Comparison of ENCODE assay signal across 13 cellular contexts in genomic region chr20:35085477-35086225, GRCh38. TPM values are rescaled to one million over a fixed set of nuclear protein-coding genes. Genes with fewer than 3 reads are reported as not detected.
DNase-seq lines count a peak whose midpoint lies in the region; ATAC-seq, FAIRE-seq and TF ChIP-seq lines count a peak whose summit lies in the region.
"Had no signal": no experiment of that assay in that cellular context is flagged by ENCODE, and none has a peak within 500 bp of the region (broad histone marks: within the 10 kb centered on the region; RNA-seq: fewer than 3 reads in every experiment).

No MANE protein-coding gene starts in this region.

- POLR2A ChIA-PET in K562 (lab: Yijun Ruan, JAX), result interaction anchor here (0.6 to 1.1 kb wide), 4 partner anchors 21 to 182 kb away, joined by 3 to 5 read pairs (median 4); no protein-coding TSS in a partner anchor

- H3K27me3 Mint-ChIP-seq in GM23338 (ENCODE audit: insufficient read depth, low read depth, poor library complexity), result peaks cover 1% of the 10 kb centered on the region

- DNase-seq in AML-193 (lab: John Stamatoyannopoulos, UW) (peak; percentile 44 to 55), GM23338 (ENCODE audit: low spot score) (no peak), SIG-M5 treated with dmso at 0.1 percent for 504 hours (lab: John Stamatoyannopoulos, UW; ENCODE audit: unreplicated experiment) (peak; percentile 58), K562 (ENCODE audit: extremely low read depth in 1 of 4, low spot score in 3 of 4) (no peak), NCI-H2107 (lab: John Stamatoyannopoulos, UW) (no peak), RKO (ENCODE audit: low spot score) (no peak), G401 (ENCODE audit: low spot score) (no peak)
- DNase-seq: brain microvascular endothelial cell, DMS53, WERI-Rb-1 had no signal

- no peaks in the 10 kb centered on the region for H3F3A ChIP-seq in GM23338 (replicated peaks; ENCODE audit: low read depth)

- CTCF ChIA-PET in K562 (lab: Yijun Ruan, JAX; ENCODE audit: low intra/inter-chr PET ratio), result no interaction called here

- no peak overlapping the region for H3K27ac Mint-ChIP-seq in GM23338
- H3K27ac Mint-ChIP-seq: nephron had no signal

- H3K9me3 Mint-ChIP-seq in GM23338, result no peaks in the 10 kb centered on the region
- H3K9me3 Mint-ChIP-seq: nephron had no signal

- no peak overlapping the region for H3K9ac ChIP-seq in K562 (ENCODE audit: insufficient read depth in 1 of 2, low read depth in 2 of 2, low read length in 2 of 2)

- TF ChIP-seq CTCF in GM23338 (conservative IDR thresholded peaks at IDR 0.05; ENCODE audit: low read depth in 2 of 2) (no peak), K562 (IDR thresholded peaks at IDR 0.05 in 2 of 3, conservative IDR thresholded peaks at IDR 0.05 in 1 of 3; ENCODE audit: insufficient read depth in 2 of 3, low read depth in 1 of 3, low read length in 3 of 3) (no peak)

- no peaks in the 10 kb centered on the region for H3K9me2 ChIP-seq in GM23338 (ENCODE audit: insufficient read depth)

- H3K4me1 ChIP-seq in GM23338 (ENCODE audit: insufficient read depth) (peaks cover 6% of the 10 kb centered on the region), K562 (replicated peaks in 1 of 2; ENCODE audit: control insufficient read depth in 2 of 2, insufficient read depth in 2 of 2, low read length in 2 of 2) (peaks cover 0 to 1% of the 10 kb centered on the region in 2 experiments; a peak in 2 of 5 replicates)

- no peaks in the 10 kb centered on the region for H3K9me1 ChIP-seq in K562 (ENCODE audit: control insufficient read depth, insufficient read depth, low read length)

- TSS peak; percentile 13 for BruUV-seq in K562 (replicated peaks; lab: Mats Ljungman, UMichigan)

- in situ Hi-C loops in K562 (cut with MboI) (no loop called here), G401 (cut with HindIII; ENCODE audit: low sequenced_read_pairs) (no loop called here)

- H3K36me3 Mint-ChIP-seq in GM23338 (ENCODE audit: low read depth), result peaks cover 15% of the 10 kb centered on the region; the same call in 2 of the 3 replicates

- WGBS in K562 (ENCODE audit: insufficient coverage, low coverage, missing lambda C conversion rate), result 76% methylated on average over 7 of the region's 11 CpGs

- H3K4me3 ChIP-seq in GM23338 (no peak overlapping the region), K562 (no peak overlapping the region)
- H3K4me3 ChIP-seq: SK-N-MC had no signal

- H3K27me3 ChIP-seq in GM23338 (ENCODE audit: insufficient read depth) (no peaks in the 10 kb centered on the region), K562 (ENCODE audit: control insufficient read depth in 2 of 2, insufficient read depth in 2 of 2, low read length in 2 of 2) (no peaks in the 10 kb centered on the region)
- H3K27me3 ChIP-seq: brain microvascular endothelial cell had no signal

- H2AFZ ChIP-seq in GM23338 (no peak overlapping the region), K562 (ENCODE audit: low read depth, low read length) (no peak overlapping the region)

- no peak overlapping the region for H3K4me2 ChIP-seq in GM23338
- H3K4me2 ChIP-seq in K562 (ENCODE audit: insufficient read depth, low read length), result no peak overlapping the region

- H3K36me3 ChIP-seq in GM23338 (ENCODE audit: insufficient read depth) (no peaks in the 10 kb centered on the region), K562 (ENCODE audit: control insufficient read depth, insufficient read depth, low read length) (peaks cover 26% of the 10 kb centered on the region)

- no peak overlapping the region for H3K4me3 Mint-ChIP-seq in GM23338
- H3K4me3 Mint-ChIP-seq: nephron had no signal

- H4K20me1 ChIP-seq in GM23338 (replicated peaks; ENCODE audit: insufficient read depth) (peaks cover 28% of the 10 kb centered on the region; the same call in 1 of the 2 replicates), K562 (replicated peaks; ENCODE audit: control insufficient read depth, insufficient read depth, low read length) (no peaks in the 10 kb centered on the region)

- no peak for TF ChIP-seq POLR2A in K562 (conservative IDR thresholded peaks at IDR 0.05)

- intact Hi-C loops in K562 (cut with micrococcal nuclease), result no loop called here

- peak; percentile 83 for TF ChIP-seq EP300 in K562 (IDR thresholded peaks at IDR 0.05; ENCODE audit: low read length)

- no peak for FAIRE-seq in K562 (lab: Jason Lieb, UNC)

- no peak for TF ChIP-seq RAD21 in K562 (CRISPR knock-in tag; conservative IDR thresholded peaks at IDR 0.05 in 1 of 2, IDR thresholded peaks at IDR 0.05 in 1 of 2)

- no peaks in the 10 kb centered on the region for H3K9me3 ChIP-seq in K562 (replicated peaks; ENCODE audit: control insufficient read depth, insufficient read depth, low read depth, low read length)

- H3K79me2 ChIP-seq in GM23338 (replicated peaks; ENCODE audit: insufficient read depth) (peaks cover 96% of the 10 kb centered on the region), K562 (ENCODE audit: control insufficient read depth, insufficient read depth, low read length) (peaks cover 91% of the 10 kb centered on the region)

- H3K27ac ChIP-seq in GM23338 (ENCODE audit: low read depth) (peak overlapping the region; percentile 45; the same call in 1 of the 2 replicates), K562 (ENCODE audit: extremely low read depth, low read depth, low read length) (peak overlapping the region; percentile 45; the same call in 2 of the 3 replicates)
- H3K27ac ChIP-seq: brain microvascular endothelial cell, WERI-Rb-1 had no signal

- no peak for ATAC-seq in GM23338
- peak; percentile 73 for ATAC-seq in K562
- no peak for ATAC-seq in HG03457 (IDR thresholded peaks at IDR 0.05; ENCODE audit: unreplicated experiment)

- H3K4me1 Mint-ChIP-seq in GM23338, result peaks cover 3% of the 10 kb centered on the region

TF ChIP-seq in GM23338, 12 proteins besides CTCF, POLR2A, EP300 and RAD21 (continues in another document):
- TF ChIP-seq JUNB (IDR thresholded peaks at IDR 0.05; ENCODE audit: unreplicated experiment) (no peak), EZH2phosphoT487 (IDR thresholded peaks at IDR 0.05; ENCODE audit: unreplicated experiment) (no peak)

TF ChIP-seq in K562, 482 proteins besides CTCF, POLR2A, EP300 and RAD21 (continues in another document):
- TF ChIP-seq FOXM1 (IDR thresholded peaks at IDR 0.05; ENCODE audit: low read depth), result peak; percentile 71; the same call in 1 of the 2 replicates
- TF ChIP-seq FOXM1 (CRISPR knock-in tag; IDR thresholded peaks at IDR 0.05; ENCODE audit: low read depth), result no peak
- TF ChIP-seq E2F5 (CRISPR knock-in tag; IDR thresholded peaks at IDR 0.05), result no peak
- TF ChIP-seq, protein P1, sequence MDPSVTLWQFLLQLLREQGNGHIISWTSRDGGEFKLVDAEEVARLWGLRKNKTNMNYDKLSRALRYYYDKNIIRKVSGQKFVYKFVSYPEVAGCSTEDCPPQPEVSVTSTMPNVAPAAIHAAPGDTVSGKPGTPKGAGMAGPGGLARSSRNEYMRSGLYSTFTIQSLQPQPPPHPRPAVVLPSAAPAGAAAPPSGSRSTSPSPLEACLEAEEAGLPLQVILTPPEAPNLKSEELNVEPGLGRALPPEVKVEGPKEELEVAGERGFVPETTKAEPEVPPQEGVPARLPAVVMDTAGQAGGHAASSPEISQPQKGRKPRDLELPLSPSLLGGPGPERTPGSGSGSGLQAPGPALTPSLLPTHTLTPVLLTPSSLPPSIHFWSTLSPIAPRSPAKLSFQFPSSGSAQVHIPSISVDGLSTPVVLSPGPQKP (CRISPR knock-in tag; IDR thresholded peaks at IDR 0.05), result no peak
- no peak for TF ChIP-seq ZNF124 (CRISPR knock-in tag; IDR thresholded peaks at IDR 0.05)
- TF ChIP-seq TARDBP (IDR thresholded peaks at IDR 0.05), result no peak
- TF ChIP-seq SMAD4 (CRISPR knock-in tag; conservative IDR thresholded peaks at IDR 0.05), result peak; percentile 63; the same call in 1 of the 2 replicates
- TF ChIP-seq NR2C1 (IDR thresholded peaks at IDR 0.05), result no peak
- TF ChIP-seq NR2C1 (tag; IDR thresholded peaks at IDR 0.05), result peak; percentile 11; the same call in 1 of the 2 replicates
- no peak for TF ChIP-seq PHB (CRISPR knock-in tag; IDR thresholded peaks at IDR 0.05)

RNA-seq across cellular contexts. Expression of gene TRPC4AP, which starts 7.0 kb away (rescaled TPM):
- total RNA-seq in GM23338 (2014; rRNA removed; shearing (Covaris generic)), result 74.1 and 89.5 TPM in 2 replicates
- polyA plus RNA-seq in GM23338 (2016; fragmentation: Nextera tagmentation; extraction: Ambion mirVana) (47.5 and 48.8 TPM in 2 replicates), K562 (2011; rRNA removed) (70.3 and 92.0 TPM in 2 replicates), K562 (2014; fragmentation: Illumina TruSeq; extraction: Trizol) (49.1 and 53.7 TPM in 2 replicates), K562 (2014; fragmentation: Nextera tagmentation; extraction: Ambion mirVana) (1 to 10 TPM; 2.3 to 3.6 TPM), K562 (2014; rRNA removed) (54.4 and 55.0 TPM in 2 replicates)
- 144 and 200 TPM in 2 replicates for total RNA-seq in K562 (2011; cell fraction: chromatin; rRNA removed; ENCODE audit: low replicate concordance)
- 104 and 109 TPM in 2 replicates for total RNA-seq in K562 (2011; cell fraction: nucleolus; rRNA removed)
- total RNA-seq in K562 (2011; cell fraction: nucleoplasm; rRNA removed), result 81.8 and 94.8 TPM in 2 replicates
- total RNA-seq in K562 (2014; rRNA removed) (27.8 and 30.4 TPM in 2 replicates), K562 (2014; rRNA removed; fragmentation: Illumina TruSeq; extraction: Trizol) (30.8 and 31.4 TPM in 2 replicates), K562 (2015; rRNA removed; fragmentation: Illumina TruSeq; extraction: Trizol) (33.2 and 33.3 TPM in 2 replicates), K562 (2021) (52.4 and 55.9 TPM in 2 replicates)
- 72.8 and 74.0 TPM in 2 replicates for polyA plus RNA-seq in K562 (2011; cell fraction: cytosol; rRNA removed)
- polyA plus RNA-seq in K562 (2011; cell fraction: nucleus; rRNA removed), result 202 and 245 TPM in 2 replicates
- 41.4 and 126 TPM in 2 replicates for polyA plus RNA-seq in K562 (2012)
- 79.0 and 79.5 TPM in 2 replicates for polyA minus RNA-seq in K562 (2011; rRNA and poly(A)+ RNA removed)
- 42.6 and 43.7 TPM in 2 replicates for polyA minus RNA-seq in K562 (2011; cell fraction: cytosol; rRNA and poly(A)+ RNA removed)
- polyA minus RNA-seq in K562 (2011; cell fraction: nucleus; rRNA and poly(A)+ RNA removed), result 37.8 and 72.4 TPM in 2 replicates
- total RNA-seq in G401 (2014; rRNA removed; shearing (Covaris generic)), result 78.2 and 90.3 TPM in 2 replicates

Comparison
In these comparisons a context has a peak if more than half of its experiments do, and no peak if none do; other contexts are left out.
1. DNase-seq: peak in AML-193 (2 of 2) and SIG-M5 treated with dmso at 0.1 percent for 504 hours (single experiment); none in GM23338 (single experiment), K562 (0 of 4), NCI-H2107 (single experiment), RKO (single experiment) and G401 (single experiment).